8 cellular contexts compared by ENCODE assay signal in genomic region chr12:51950682-51951198, GRCh38. TPM values are rescaled to one million over a fixed set of nuclear protein-coding genes. Genes with fewer than 3 reads are reported as not detected.
DNase-seq lines count a peak whose midpoint lies in the region; TF ChIP-seq lines count a peak whose summit lies in the region.

No MANE protein-coding gene starts in this region.

- H3K27ac Mint-ChIP-seq in glutamatergic neuron (ENCODE audit: unreplicated experiment), result peak overlapping the region; percentile 90

- POLR2A ChIA-PET in RWPE1 (lab: Yijun Ruan, JAX; ENCODE audit: low non-redundant PET), result interaction anchor here (0.7 kb wide), 1 partner anchor 18 kb away, joined by 7 read pairs; no protein-coding TSS in a partner anchor

- H3K4me1 Mint-ChIP-seq in glutamatergic neuron (ENCODE audit: low read depth, unreplicated experiment), result peaks cover 28% of the 10 kb centered on the region

- H3K4me3 ChIP-seq in H7 (ENCODE audit: insufficient read depth, low read depth, low read length) (peak overlapping the region; percentile 55), skin epidermis (peak overlapping the region; percentile 34 to 82 (median 53))

- H3K27me3 ChIP-seq in H7 (ENCODE audit: control insufficient read depth, insufficient read depth, low read length), result peaks cover 40% of the 10 kb centered on the region

- H3K4me3 Mint-ChIP-seq in glutamatergic neuron (ENCODE audit: unreplicated experiment), result peak overlapping the region; percentile 94

- peaks cover 9% of the 10 kb centered on the region for H3K9me3 Mint-ChIP-seq in glutamatergic neuron (ENCODE audit: unreplicated experiment)

- peaks cover 8% of the 10 kb centered on the region for H3K36me3 Mint-ChIP-seq in glutamatergic neuron (ENCODE audit: unreplicated experiment)

- peaks cover 3% of the 10 kb centered on the region for H3K27me3 Mint-ChIP-seq in glutamatergic neuron (ENCODE audit: unreplicated experiment)

- TF ChIP-seq CTCF in VCaP (conservative IDR thresholded peaks at IDR 0.05) (no peak), glutamatergic neuron (IDR thresholded peaks at IDR 0.05; ENCODE audit: partially characterized antibody, unreplicated experiment) (no peak), RWPE1 (conservative IDR thresholded peaks at IDR 0.05; ENCODE audit: low read depth) (no peak)

- CTCF ChIA-PET in RWPE1 (lab: Yijun Ruan, JAX), result no interaction called here

- DNase-seq in H7 (no peak), glutamatergic neuron (no peak), RWPE1 (ENCODE audit: low spot score) (no peak), NAMALWA (ENCODE audit: low spot score) (no peak), UCSD-AML1 (lab: John Stamatoyannopoulos, UW; ENCODE audit: unreplicated experiment) (no peak), DMS153 (lab: John Stamatoyannopoulos, UW) (no peak)

- no peaks in the 10 kb centered on the region for H3K36me3 ChIP-seq in H7 (replicated peaks; ENCODE audit: control insufficient read depth, insufficient read depth, low read length)

- H3K27ac ChIP-seq in VCaP (peak overlapping the region; percentile 95), skin epidermis (peak overlapping the region in 12 of 21 experiments; percentile 17 to 73 (median 52)), RWPE1 (no peak overlapping the region)

RNA-seq across cellular contexts. Expression of gene ACVR1B, which starts 0.8 kb away (rescaled TPM):
- total RNA-seq in H7 (2014; rRNA removed; shearing (Covaris generic)), result 14.1 and 14.9 TPM in 2 replicates
- total RNA-seq in glutamatergic neuron (ENCODE audit: unreplicated experiment), result 50.2 TPM

RNA-seq across cellular contexts. Expression of gene ACVRL1, which starts 43.4 kb away (rescaled TPM):
- 0.07 and 0.33 TPM in 2 replicates for total RNA-seq in H7 (2014; rRNA removed; shearing (Covaris generic))
- total RNA-seq in glutamatergic neuron (ENCODE audit: unreplicated experiment), result 0.39 TPM

RNA-seq across cellular contexts. Expression of gene TAMALIN, which starts 56.0 kb away (rescaled TPM):
- 2.2 and 3.6 TPM in 2 replicates for total RNA-seq in H7 (2014; rRNA removed; shearing (Covaris generic))
- 31.3 TPM for total RNA-seq in glutamatergic neuron (ENCODE audit: unreplicated experiment)
